Comparison of ENCODE assay signal across 1 cellular context in genomic region chr5:35781181-35781580, GRCh38.
TF ChIP-seq lines count a peak whose summit lies in the region.

No MANE protein-coding gene starts in this region.

TF ChIP-seq in SK-N-SH treated with all-trans-retinoic acid at 6 μM for 48 hours, 23 proteins besides CTCF, POLR2A, EP300 and RAD21 (continued from another document):
- TF ChIP-seq PATZ1 (CRISPR knock-in tag; IDR thresholded peaks at IDR 0.05; ENCODE audit: borderline replicate concordance) (no peak), OSR1 (CRISPR knock-in tag; IDR thresholded peaks at IDR 0.05) (no peak), GLIS3 (CRISPR knock-in tag; IDR thresholded peaks at IDR 0.05) (no peak), ZC3H10 (CRISPR knock-in tag; IDR thresholded peaks at IDR 0.05) (no peak)
